In genomic region chr13:105328212-105328611, GRCh38 we compare ENCODE assay signal across 1 cellular context.
TF ChIP-seq lines count a peak whose summit lies in the region.

No MANE protein-coding gene starts in this region.

TF ChIP-seq in HepG2, 621 proteins besides CTCF, POLR2A, EP300 and RAD21 (continued from another document):
- TF ChIP-seq MXD4 (CRISPR knock-in tag; IDR thresholded peaks at IDR 0.05) (no peak), ZNF891 (CRISPR knock-in tag; IDR thresholded peaks at IDR 0.05) (no peak), BORCS8-MEF2B (CRISPR knock-in tag; IDR thresholded peaks at IDR 0.05) (no peak)
